19 cellular contexts compared by ENCODE assay signal in genomic region chr13:99992912-99993311, GRCh38. TPM values are rescaled to one million over a fixed set of nuclear protein-coding genes. Genes with fewer than 3 reads are reported as not detected.
A peak's percentile ranks its signal among the peaks of the same experiment; 100 is the strongest.
DNase-seq lines count a peak whose midpoint lies in the region; ATAC-seq and TF ChIP-seq lines count a peak whose summit lies in the region.
"Had no signal": no experiment of that assay in that cellular context is flagged by ENCODE, and none has a peak within 500 bp of the region (broad histone marks: within the 10 kb centered on the region; RNA-seq: fewer than 3 reads in every experiment).

No MANE protein-coding gene starts in this region.

- intact Hi-C loops in Panc1 (cut with micrococcal nuclease; ENCODE audit: unreplicated experiment) (no loop called here), ovary (cut with DNase I) (no loop called here), thyroid gland (cut with DNase I) (no loop called here)

- peak; percentile 44 to 60 for DNase-seq in AML-193 (lab: John Stamatoyannopoulos, UW)
- peak; percentile 66 for DNase-seq in HCEC 1CT
- DNase-seq in Panc1 (ENCODE audit: low read depth, low spot score), result no peak
- DNase-seq in chondrocyte (ENCODE audit: low spot score), result no peak
- no peak for DNase-seq in ovary
- no peak for DNase-seq in effector CD4-positive, alpha-beta T cell
- DNase-seq in thyroid gland, result no peak
- DNase-seq: activated CD4-positive, alpha-beta T cell treated with anti-CD3 and anti-CD28 coated beads for 4 hours; activated T-cell treated with anti-CD3 and anti-CD28 coated beads, Interleukin-2, amount 50 U/mL, for 1 hour; adrenal gland; dermis blood vessel endothelial cell; IMR-90; stimulated activated CD4-positive, alpha-beta T cell treated with anti-CD3 and anti-CD28 coated beads, Interleukin-4, amount 100 ng/mL, for 24 hours; T-cell had no signal

- H3K27ac ChIP-seq in Panc1 (ENCODE audit: low read length), result peak overlapping the region; percentile 75
- no peak overlapping the region for H3K27ac ChIP-seq in ovary
- no peak overlapping the region for H3K27ac ChIP-seq in thyroid gland
- H3K27ac ChIP-seq: adrenal gland had no signal

- H3K36me3 ChIP-seq in Panc1 (ENCODE audit: control insufficient read depth, insufficient read depth, low read length) (no peaks in the 10 kb centered on the region), ovary (no peaks in the 10 kb centered on the region), thyroid gland (no peaks in the 10 kb centered on the region)
- H3K36me3 ChIP-seq: adrenal gland had no signal

- in situ Hi-C loops in Panc1 (cut with HindIII; ENCODE audit: low pct_unique_long_range_greater_than_20kb, low sequenced_read_pairs), result no loop called here

- 0 out of 2 replicates have a peak, but pooled peaks have one; percentile 66 for ATAC-seq in Panc1
- no peak for ATAC-seq in GM21619 (IDR thresholded peaks at IDR 0.05; ENCODE audit: unreplicated experiment)
- ATAC-seq: natural killer cell treated with Interleukin-12 subunit alpha and Interleukin-12 subunit beta and Interleukin-15 and Interleukin-18, amount 100 ng/mL, for 72 hours; T-cell had no signal

- POLR2A ChIA-PET in Panc1 (lab: Charles Lee), result interaction anchor here (0.7 kb wide), 1 partner anchor 141 kb away, joined by 3 read pairs; no protein-coding TSS in a partner anchor

- H3K4me1 ChIP-seq in Panc1 (ENCODE audit: control insufficient read depth, insufficient read depth, low read length) (peaks cover 22% of the 10 kb centered on the region), ovary (ENCODE audit: insufficient read depth) (peaks cover 1% of the 10 kb centered on the region), thyroid gland (peaks cover 0 to 13% of the 10 kb centered on the region in 2 donors)
- H3K4me1 ChIP-seq: adrenal gland had no signal

- peaks cover 15% of the 10 kb centered on the region for H3K27me3 Mint-ChIP-seq in chondrocyte (ENCODE audit: low read depth)

- H3K9me3 ChIP-seq in Panc1 (ENCODE audit: control insufficient read depth, insufficient read depth, low read depth, low read length), result no peaks in the 10 kb centered on the region
- H3K9me3 ChIP-seq in ovary, result no peaks in the 10 kb centered on the region
- H3K9me3 ChIP-seq in thyroid gland, result no peaks in the 10 kb centered on the region
- H3K9me3 ChIP-seq: adrenal gland had no signal

- TF ChIP-seq POLR2A in ovary (IDR thresholded peaks at IDR 0.05) (no peak), thyroid gland (IDR thresholded peaks at IDR 0.05) (no peak)

- TF ChIP-seq CTCF in Panc1 (IDR thresholded peaks at IDR 0.05), result no peak
- TF ChIP-seq CTCF in chondrocyte (IDR thresholded peaks at IDR 0.05), result no peak
- no peak for TF ChIP-seq CTCF in ovary (IDR thresholded peaks at IDR 0.05)
- no peak for TF ChIP-seq CTCF in thyroid gland (IDR thresholded peaks at IDR 0.05)

- peaks cover 64% of the 10 kb centered on the region for H3K4me1 Mint-ChIP-seq in chondrocyte (ENCODE audit: low read depth)

- 11 to 13% (median 13%) methylated on average over 3 of the region's 3 CpGs for WGBS in ovary, 3 donors
- WGBS in thyroid gland, 2 donors, result 12 to 17% methylated on average over 3 of the region's 3 CpGs

- no peaks in the 10 kb centered on the region for H3K36me3 Mint-ChIP-seq in chondrocyte (ENCODE audit: low read depth)

- TF ChIP-seq EP300 in ovary (IDR thresholded peaks at IDR 0.05), result no peak

- 0 out of 4 replicates have a peak overlapping the region, but pooled peaks of 1 of the 2 experiments have one; percentile 11 for H3K4me3 ChIP-seq in Panc1 (ENCODE audit: low read depth in 2 of 2, low read length in 2 of 2)
- H3K4me3 ChIP-seq in ovary, result no peak overlapping the region
- H3K4me3 ChIP-seq in thyroid gland (replicated peaks in 1 of 3), result no peak overlapping the region
- H3K4me3 ChIP-seq: adrenal gland had no signal

- peak overlapping the region; percentile 24 for H3K27ac Mint-ChIP-seq in chondrocyte (ENCODE audit: unreplicated experiment)
- H3K27ac Mint-ChIP-seq: natural killer cell treated with Interleukin-12 subunit alpha and Interleukin-12 subunit beta and Interleukin-15 and Interleukin-18, amount 100 ng/mL, for 72 hours had no signal

- H3K4me3 Mint-ChIP-seq in chondrocyte (ENCODE audit: unreplicated experiment), result no peak overlapping the region
- H3K4me3 Mint-ChIP-seq: natural killer cell treated with Interleukin-12 subunit alpha and Interleukin-12 subunit beta and Interleukin-15 and Interleukin-18, amount 100 ng/mL, for 72 hours; T-cell had no signal

- CTCF ChIA-PET in Panc1 (lab: Charles Lee), result interaction anchor here (0.7 to 0.8 kb wide), 2 partner anchors 96 to 242 kb away, joined by 3 to 7 read pairs; partner anchors contain the start of gene PCCA

- BruUV-seq in Panc1 (replicated peaks; lab: Mats Ljungman, UMichigan), result no TSS peak

- H3K9me3 Mint-ChIP-seq in chondrocyte (ENCODE audit: low read depth), result no peaks in the 10 kb centered on the region
- H3K9me3 Mint-ChIP-seq: natural killer cell treated with Interleukin-12 subunit alpha and Interleukin-12 subunit beta and Interleukin-15 and Interleukin-18, amount 100 ng/mL, for 72 hours had no signal

- H3K27me3 ChIP-seq in Panc1 (ENCODE audit: control insufficient read depth, insufficient read depth, low read length) (no peaks in the 10 kb centered on the region), ovary (peaks cover 6% of the 10 kb centered on the region), thyroid gland (peaks cover 94% of the 10 kb centered on the region)

RNA-seq across cellular contexts. Expression of gene ZIC2, which starts 11.3 kb away (rescaled TPM):
- 54.5 TPM for total RNA-seq in Panc1 (2021; ENCODE audit: unreplicated experiment)
- polyA plus RNA-seq in Panc1 (2012; ENCODE audit: insufficient read length), result 43.4 TPM
- 26.4 to 55.8 TPM (median 30.6 TPM) in 3 replicates for total RNA-seq in chondrocyte
- total RNA-seq in ovary, result under 1 TPM in 1 of 7 donors, not detected in 6; 0.36 TPM
- under 1 TPM; 0.02 to 0.07 TPM for polyA plus RNA-seq in ovary
- not detected for total RNA-seq in thyroid gland
- total RNA-seq: dermis blood vessel endothelial cell, IMR-90 had no signal
- polyA plus RNA-seq: adrenal gland, BJ, IMR-90, urinary bladder had no signal

RNA-seq across cellular contexts. Expression of gene ZIC5, which starts 21.3 kb away (rescaled TPM):
- 5.2 TPM for total RNA-seq in Panc1 (2021; ENCODE audit: unreplicated experiment)
- polyA plus RNA-seq in Panc1 (2012; ENCODE audit: insufficient read length), result 2.8 TPM
- 2.7 to 5.8 TPM (median 3.1 TPM) in 3 replicates for total RNA-seq in chondrocyte
- total RNA-seq in ovary, result under 1 TPM in 2 of 7 donors, not detected in 5; 0.10 to 0.11 TPM
- not detected for polyA plus RNA-seq in ovary
- total RNA-seq in thyroid gland, result not detected
- total RNA-seq: IMR-90; lower leg skin; natural killer cell treated with Interleukin-12 subunit alpha and Interleukin-12 subunit beta and Interleukin-15 and Interleukin-18, amount 100 ng/mL, for 72 hours; urinary bladder had no signal
- polyA plus RNA-seq: adrenal gland, BJ, IMR-90, urinary bladder had no signal

Comparison
In these comparisons a context has a peak if more than half of its experiments do, and no peak if none do; other contexts are left out.
1. DNase-seq: peak in AML-193 (2 of 2) and HCEC 1CT (single experiment); none in Panc1 (single experiment), chondrocyte (single experiment), ovary (0 of 5), effector CD4-positive, alpha-beta T cell (single experiment) and thyroid gland (0 of 2).
2. RNA of gene ZIC2, which starts 11.3 kb away (total RNA-seq): 54.5 TPM in Panc1 (single experiment) and 26.4 to 55.8 TPM in chondrocyte; 0.36 TPM in ovary and not detected in thyroid gland; every median in the first group is over 10 times any median in the second.